ENCODE assay signal across 1 cellular context in the genomic region with DNA sequence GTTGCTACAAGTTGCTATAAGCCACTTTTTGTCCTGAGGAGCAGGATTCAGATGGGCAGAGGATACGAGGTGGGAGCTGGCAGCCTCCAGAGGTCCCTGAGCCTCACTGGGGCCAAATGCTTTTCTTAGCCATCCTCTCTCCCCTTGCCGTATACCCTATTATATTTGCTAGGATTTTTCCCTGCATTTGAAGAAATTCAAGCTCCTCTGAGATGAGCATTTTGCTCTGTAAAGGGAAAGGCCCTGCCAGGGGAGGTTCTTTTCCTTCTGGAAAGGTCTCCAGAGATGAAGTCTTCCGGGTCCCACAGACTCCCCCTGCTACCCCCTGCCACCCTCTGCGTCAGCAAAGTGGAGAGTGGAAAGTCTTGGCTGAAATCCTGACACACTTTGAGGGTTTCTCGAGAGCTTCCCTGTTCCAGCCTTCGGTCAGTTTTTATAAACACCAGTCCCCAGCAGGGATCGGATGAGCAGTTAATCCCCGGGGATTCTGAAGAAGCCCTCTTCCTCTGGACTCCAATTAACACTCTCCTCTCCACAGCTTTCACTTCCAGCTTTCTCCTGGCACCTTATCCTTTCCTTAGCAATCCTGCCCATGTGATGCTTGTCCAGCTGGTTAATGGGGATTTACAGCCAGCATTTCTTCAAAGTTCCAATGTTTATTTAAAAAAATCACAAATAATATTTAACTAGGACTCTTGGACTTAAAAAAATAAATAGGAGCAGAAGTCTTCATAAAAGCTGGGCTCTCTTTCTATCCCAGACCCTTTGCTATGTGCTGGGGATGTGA.
A peak's percentile ranks its signal among the peaks of the same experiment; 100 is the strongest.
TF ChIP-seq lines count a peak whose summit lies in the region.

No MANE protein-coding gene starts in this region.

TF ChIP-seq in HepG2, 621 proteins besides CTCF, POLR2A, EP300 and RAD21:
- TF ChIP-seq TRIM24 (CRISPR knock-in tag; IDR thresholded peaks at IDR 0.05) (no peak), ZNF451 (CRISPR knock-in tag; IDR thresholded peaks at IDR 0.05) (no peak), ZFX (CRISPR knock-in tag; IDR thresholded peaks at IDR 0.05; ENCODE audit: low read depth) (peak; percentile 2; the same call in 1 of the 2 replicates), ZNF652 (CRISPR knock-in tag; IDR thresholded peaks at IDR 0.05; ENCODE audit: borderline replicate concordance, low read depth) (0 out of 2 replicates have a peak, but pooled peaks have one; percentile 28), TBX2 (CRISPR knock-in tag; IDR thresholded peaks at IDR 0.05; ENCODE audit: borderline replicate concordance) (0 out of 2 replicates have a peak, but pooled peaks have one; percentile 16)
